8 cellular contexts compared by ENCODE assay signal in the genomic region with DNA sequence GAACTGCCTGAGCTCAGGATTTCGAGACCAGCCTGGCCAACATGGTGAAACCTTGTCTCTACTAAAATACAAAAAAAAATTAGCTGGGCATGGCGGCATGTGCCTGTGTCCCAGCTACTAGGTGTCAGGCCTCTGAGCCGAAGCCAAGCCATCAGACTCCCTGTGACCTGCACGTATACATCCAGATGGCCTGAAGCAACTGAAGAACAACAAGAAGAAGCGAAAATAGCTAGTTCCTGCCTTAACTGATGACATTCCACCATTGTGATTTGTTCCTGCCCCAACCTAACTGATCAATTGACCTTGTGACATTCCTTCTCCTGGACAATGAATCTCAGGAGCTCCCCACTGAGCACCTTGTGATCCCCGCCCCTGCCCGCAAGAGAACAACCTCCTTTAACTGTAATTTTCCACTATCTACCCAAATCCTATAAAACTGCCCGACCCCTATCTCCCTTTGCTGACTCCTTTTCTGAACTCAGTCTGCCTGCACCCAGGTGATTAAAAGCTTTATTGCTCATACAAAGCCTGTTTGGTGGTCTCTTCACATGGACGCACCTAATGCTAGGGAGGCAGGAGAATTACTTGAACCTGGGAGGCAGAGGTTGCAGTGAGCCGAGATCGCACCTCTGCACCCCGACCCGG. TPM values are rescaled to one million over a fixed set of nuclear protein-coding genes. Genes with fewer than 3 reads are reported as not detected.
DNase-seq lines count a peak whose midpoint lies in the region; ATAC-seq, FAIRE-seq and TF ChIP-seq lines count a peak whose summit lies in the region.
"Not testable (repeated sequence)": the region's sequence is repeated elsewhere in the genome, so short reads cannot be mapped to it uniquely, and the experiment has no call there.

No MANE protein-coding gene starts in this region.

- WGBS in H9 (ENCODE audit: extremely low coverage, insufficient read length, low lambda C conversion rate): no CpG with 5 or more reads among the region's 13 CpGs
- WGBS in H1 (ENCODE audit: extremely low coverage in 1 of 2, insufficient coverage in 1 of 2, insufficient read length in 1 of 2, insufficient replicate concordance in 2 of 2, low coverage in 1 of 2, low lambda C conversion rate in 2 of 2, missing lambda C conversion rate in 1 of 2), 2 experiments: 25% methylated on average over 13 of the region's 13 CpGs; no CpG with 5 or more reads in 1 of the 2 experiments

- not testable (repeated sequence) for H3K79me1 ChIP-seq in H9 (ENCODE audit: insufficient read depth, low read depth, low read length, poor library complexity, severe bottlenecking); H1 (ENCODE audit: low read depth, low read length)

- H3K9me2 ChIP-seq in PC-3 (replicated peaks; ENCODE audit: low read length); neural cell (ENCODE audit: insufficient read depth, low read length): not testable (repeated sequence)

- H3K56ac ChIP-seq in H9 (ENCODE audit: insufficient read length, low read depth, low read length); H1 (replicated peaks; ENCODE audit: insufficient read length, low read depth, low read length): not testable (repeated sequence)

- TF ChIP-seq RAD21 in H1 (IDR thresholded peaks at IDR 0.05 in 1 of 2, conservative IDR thresholded peaks at IDR 0.05 in 1 of 2; ENCODE audit: low read depth in 2 of 2, low read length in 2 of 2); neural cell (conservative IDR thresholded peaks at IDR 0.05): not testable (repeated sequence)

- H3F3A ChIP-seq in PC-3 (ENCODE audit: low read length, unreplicated experiment); neural cell (ENCODE audit: insufficient read depth, low read length, poor library complexity, severe bottlenecking): not testable (repeated sequence)

- not testable (repeated sequence) for H3K27ac ChIP-seq in BLaER1; PC-3 (ENCODE audit: low read length); neural cell (ENCODE audit: low read length)
- peak overlapping the region; percentile 64 for H3K27ac ChIP-seq in H9 (ENCODE audit: insufficient read length, low read depth, low read length)
- 0 out of 2 replicates have a peak overlapping the region, but pooled peaks have one; percentile 31 for H3K27ac ChIP-seq in H1 (ENCODE audit: low read depth, low read length)
- H3K27ac ChIP-seq in iPS-20b (ENCODE audit: low read length): peak overlapping the region; percentile 44

- H3K18ac ChIP-seq in H9 (ENCODE audit: insufficient read length, low read depth, low read length) (peak overlapping the region; percentile 18), H1 (ENCODE audit: extremely low read depth, low read length) (peak overlapping the region; percentile 83; the same call in 1 of the 2 replicates)

- TF ChIP-seq CTCF in H9 (conservative IDR thresholded peaks at IDR 0.05); PC-3 (conservative IDR thresholded peaks at IDR 0.05; ENCODE audit: low read depth, low read length); activated CD8-positive, alpha-beta T cell treated with anti-CD3 and anti-CD28 coated beads for 36 hours (IDR thresholded peaks at IDR 0.05); H1 (IDR thresholded peaks at IDR 0.05; ENCODE audit: control extremely low read depth in 1 of 3, insufficient read depth in 1 of 3, low read depth in 1 of 3, low read length in 3 of 3); neural cell (IDR thresholded peaks at IDR 0.05; ENCODE audit: poor library complexity, severe bottlenecking): not testable (repeated sequence)

- H3K4me3 ChIP-seq in BLaER1: peak overlapping the region; percentile 91; the same call in 1 of the 2 replicates
- H3K4me3 ChIP-seq in PC-3 (ENCODE audit: low read length): peak overlapping the region; percentile 88
- H3K4me3 ChIP-seq in H1 (ENCODE audit: extremely low read depth in 1 of 4, insufficient read depth in 2 of 4, low read depth in 3 of 4, low read length in 4 of 4): peak overlapping the region; percentile 48 to 99 (median 86)
- peak overlapping the region; percentile 84 for H3K4me3 ChIP-seq in iPS-20b (ENCODE audit: low read length)
- H3K4me3 ChIP-seq in neural cell (ENCODE audit: low read length): peak overlapping the region; percentile 99

- ATAC-seq in PC-3; activated CD8-positive, alpha-beta T cell treated with anti-CD3 and anti-CD28 coated beads for 36 hours: not testable (repeated sequence)

- H3K4me2 ChIP-seq in BLaER1: peak overlapping the region; percentile 79
- H3K4me2 ChIP-seq in H9 (ENCODE audit: insufficient read depth, insufficient read length, low read length): peak overlapping the region; percentile 74
- not testable (repeated sequence) for H3K4me2 ChIP-seq in PC-3 (ENCODE audit: low read length); neural cell (ENCODE audit: low read length)
- H3K4me2 ChIP-seq in H1 (ENCODE audit: insufficient read depth in 1 of 2, low read depth in 2 of 2, low read length in 2 of 2): peak overlapping the region; percentile 75 to 97

- H3K36me3 Mint-ChIP-seq in H9 (ENCODE audit: insufficient read depth in 1 of 3, low read depth in 3 of 3): peaks cover 41 to 55% (median 50%) of the 10 kb centered on the region in 3 experiments
- H3K36me3 Mint-ChIP-seq in activated CD8-positive, alpha-beta T cell treated with anti-CD3 and anti-CD28 coated beads for 36 hours (ENCODE audit: low read depth): peaks cover 65% of the 10 kb centered on the region
- peaks cover 69% of the 10 kb centered on the region for H3K36me3 Mint-ChIP-seq in activated naive CD8-positive, alpha-beta T cell treated with anti-CD3 and anti-CD28 coated beads for 36 hours

- intact Hi-C loops in PC-3 (cut with micrococcal nuclease): loop anchor here (5.0 kb wide), 2 partner anchors 145 to 750 kb away; partner anchors contain the start of genes MBD3L1, ZNF266 and ZNF558
- intact Hi-C loops in activated CD8-positive, alpha-beta T cell treated with anti-CD3 and anti-CD28 coated beads for 36 hours (cut with micrococcal nuclease): not testable (repeated sequence)

- peaks cover 43 to 51% of the 10 kb centered on the region in 2 experiments for H3K4me1 Mint-ChIP-seq in H9
- peaks cover 44% of the 10 kb centered on the region for H3K4me1 Mint-ChIP-seq in activated CD8-positive, alpha-beta T cell treated with anti-CD3 and anti-CD28 coated beads for 36 hours (ENCODE audit: low read depth)
- peaks cover 35% of the 10 kb centered on the region for H3K4me1 Mint-ChIP-seq in activated naive CD8-positive, alpha-beta T cell treated with anti-CD3 and anti-CD28 coated beads for 36 hours

- peak; percentile 51 to 64 for TF ChIP-seq POLR2A in H1 (IDR thresholded peaks at IDR 0.05; ENCODE audit: control extremely low read depth in 1 of 2, low read depth in 2 of 2, low read length in 2 of 2)

- H4K20me1 ChIP-seq in BLaER1 (peaks cover 53% of the 10 kb centered on the region), H1 (replicated peaks in 1 of 2; ENCODE audit: control insufficient read depth in 1 of 2, insufficient read depth in 2 of 2, low read length in 2 of 2) (peaks cover 18 to 19% of the 10 kb centered on the region in 2 experiments)
- H4K20me1 ChIP-seq in H9 (ENCODE audit: control insufficient read depth, insufficient read depth, insufficient read length); PC-3 (ENCODE audit: low read length); neural cell (ENCODE audit: insufficient read depth): not testable (repeated sequence)

- not testable (repeated sequence) for H2BK20ac ChIP-seq in H9 (ENCODE audit: low read depth, low read length, poor library complexity, severe bottlenecking); H1 (ENCODE audit: low read length)

- DNase-seq in H9: peak; percentile 47
- DNase-seq in PC-3; activated CD8-positive, alpha-beta T cell treated with anti-CD3 and anti-CD28 coated beads for 36 hours; activated naive CD8-positive, alpha-beta T cell treated with anti-CD3 and anti-CD28 coated beads for 36 hours; H1 (ENCODE audit: low read depth in 1 of 2, low spot score in 2 of 2): not testable (repeated sequence)

- not testable (repeated sequence) for FAIRE-seq in H1 (lab: Jason Lieb, UNC)

- H2BK15ac ChIP-seq in H9 (ENCODE audit: low read depth, low read length); H1 (ENCODE audit: low read length): not testable (repeated sequence)

- H3K36me3 ChIP-seq in BLaER1: peaks cover 59% of the 10 kb centered on the region
- peaks cover 61% of the 10 kb centered on the region for H3K36me3 ChIP-seq in PC-3 (ENCODE audit: low read depth, low read length)
- peaks cover 0 to 20% (median 4%) of the 10 kb centered on the region in 4 experiments; a peak in 3 of 8 replicates for H3K36me3 ChIP-seq in H1 (ENCODE audit: control insufficient read depth in 2 of 4, insufficient read depth in 4 of 4, low read length in 3 of 4)
- peaks cover 43% of the 10 kb centered on the region for H3K36me3 ChIP-seq in iPS-20b (ENCODE audit: insufficient read depth, low read depth, low read length)
- H3K36me3 ChIP-seq in neural cell (ENCODE audit: insufficient read depth, low read length): not testable (repeated sequence)

- not testable (repeated sequence) for H3T11ph ChIP-seq in H9 (ENCODE audit: low read length)

- H2BK12ac ChIP-seq in H9 (ENCODE audit: insufficient read length, low read depth, low read length): not testable (repeated sequence)
- 0 out of 2 replicates have a peak overlapping the region, but pooled peaks have one; percentile 35 for H2BK12ac ChIP-seq in H1 (ENCODE audit: low read depth, low read length)

- not testable (repeated sequence) for H4K91ac ChIP-seq in H9 (ENCODE audit: insufficient read length, low read depth, low read length); H1 (replicated peaks; ENCODE audit: insufficient read length, low read length)

- peak overlapping the region; percentile 48 to 95 (median 64) for H3K27ac Mint-ChIP-seq in H9
- H3K27ac Mint-ChIP-seq in activated CD8-positive, alpha-beta T cell treated with anti-CD3 and anti-CD28 coated beads for 36 hours: peak overlapping the region; percentile 89
- H3K27ac Mint-ChIP-seq in activated naive CD8-positive, alpha-beta T cell treated with anti-CD3 and anti-CD28 coated beads for 36 hours: peak overlapping the region; percentile 62

- H3K4me3 Mint-ChIP-seq in H9: peak overlapping the region; percentile 72 to 83
- H3K4me3 Mint-ChIP-seq in activated CD8-positive, alpha-beta T cell treated with anti-CD3 and anti-CD28 coated beads for 36 hours: peak overlapping the region; percentile 75
- peak overlapping the region; percentile 78 for H3K4me3 Mint-ChIP-seq in activated naive CD8-positive, alpha-beta T cell treated with anti-CD3 and anti-CD28 coated beads for 36 hours

- CTCF ChIA-PET in PC-3 (lab: Charles Lee); activated CD8-positive, alpha-beta T cell treated with anti-CD3 and anti-CD28 coated beads for 36 hours (lab: Charles Lee): not testable (repeated sequence)
- CTCF ChIA-PET in H1 (lab: Charles Lee; ENCODE audit: partially characterized antibody): interaction anchor here (1.1 kb wide), 1 partner anchor 18 kb away, joined by 3 read pairs; no protein-coding TSS in a partner anchor

- H3K9ac ChIP-seq in BLaER1; PC-3 (ENCODE audit: low read length); neural cell (ENCODE audit: low read length): not testable (repeated sequence)
- peak overlapping the region; percentile 51 for H3K9ac ChIP-seq in H9 (ENCODE audit: extremely low read depth, insufficient read length, low read length)
- peak overlapping the region in 2 of 4 experiments; percentile 37 to 68; a peak in 3 of 7 replicates for H3K9ac ChIP-seq in H1 (replicated peaks in 1 of 4; ENCODE audit: extremely low read depth in 1 of 4, low read depth in 3 of 4, low read length in 3 of 4)
- peak overlapping the region; percentile 95 for H3K9ac ChIP-seq in iPS-20b (ENCODE audit: low read depth, low read length)

- H2BK120ac ChIP-seq in H9 (ENCODE audit: low read depth, low read length, poor library complexity, severe bottlenecking); H1 (replicated peaks; ENCODE audit: low read depth, low read length): not testable (repeated sequence)

- BruUV-seq in PC-3 (replicated peaks; lab: Mats Ljungman, UMichigan): TSS peak; percentile 3

- H4K5ac ChIP-seq in H9 (ENCODE audit: insufficient read length, low read depth, low read length): not testable (repeated sequence)
- peak overlapping the region; percentile 48 for H4K5ac ChIP-seq in H1 (ENCODE audit: insufficient read length, low read depth, low read length)

- H3K9me3 ChIP-seq in BLaER1 (peaks cover 63% of the 10 kb centered on the region), PC-3 (ENCODE audit: low read length) (peaks cover 37% of the 10 kb centered on the region)
- not testable (repeated sequence) for H3K9me3 ChIP-seq in H9 (ENCODE audit: control insufficient read depth, low read depth, low read length); H1 (ENCODE audit: insufficient read depth in 2 of 2, low read depth in 1 of 2, low read length in 1 of 2); iPS-20b (ENCODE audit: insufficient read depth, low read depth, low read length); neural cell (ENCODE audit: low read length)

- H3K79me2 ChIP-seq in H9 (ENCODE audit: insufficient read depth, low read length) (peaks cover 60% of the 10 kb centered on the region), PC-3 (ENCODE audit: low read length) (peaks cover 75% of the 10 kb centered on the region), H1 (ENCODE audit: control insufficient read depth in 1 of 2, insufficient read depth in 2 of 2, low read length in 2 of 2) (peaks cover 62 to 71% of the 10 kb centered on the region in 2 experiments), neural cell (replicated peaks; ENCODE audit: insufficient read depth, low read length) (peaks cover 67% of the 10 kb centered on the region)

- H3K23ac ChIP-seq in H9 (ENCODE audit: insufficient read length, low read depth, low read length); H1 (ENCODE audit: insufficient read length): not testable (repeated sequence)

- H3K14ac ChIP-seq in H9 (ENCODE audit: insufficient read depth, low read length); H1 (ENCODE audit: insufficient read length): not testable (repeated sequence)

- H3K4ac ChIP-seq in H9 (ENCODE audit: low read depth, low read length); H1 (replicated peaks; ENCODE audit: insufficient read length, low read depth, low read length): not testable (repeated sequence)

- H4K8ac ChIP-seq in H9 (replicated peaks; ENCODE audit: insufficient read length, low read depth, low read length); H1 (ENCODE audit: extremely low read depth, insufficient read depth, low read length): not testable (repeated sequence)

- TF ChIP-seq EP300 in H1 (IDR thresholded peaks at IDR 0.05; ENCODE audit: borderline replicate concordance in 1 of 2, low read depth in 2 of 2, low read length in 2 of 2); neural cell (conservative IDR thresholded peaks at IDR 0.05; ENCODE audit: poor library complexity, severe bottlenecking): not testable (repeated sequence)

- not testable (repeated sequence) for H2AFZ ChIP-seq in H9 (ENCODE audit: low read length); PC-3 (ENCODE audit: low read length); H1 (ENCODE audit: low read length); neural cell (ENCODE audit: low read depth, low read length)

- not testable (repeated sequence) for H2AK5ac ChIP-seq in H9 (ENCODE audit: insufficient read length, low read length); H1 (ENCODE audit: low read depth, low read length)

- not testable (repeated sequence) for H3K23me2 ChIP-seq in H9 (ENCODE audit: insufficient read length, low read depth, low read length, poor library complexity, severe bottlenecking); H1 (ENCODE audit: low read depth, low read length)

- H3K9me3 Mint-ChIP-seq in H9: peaks cover 7 to 50% of the 10 kb centered on the region in 2 experiments; a peak in 4 of 5 replicates
- H3K9me3 Mint-ChIP-seq in activated CD8-positive, alpha-beta T cell treated with anti-CD3 and anti-CD28 coated beads for 36 hours: peaks cover 25% of the 10 kb centered on the region
- H3K9me3 Mint-ChIP-seq in activated naive CD8-positive, alpha-beta T cell treated with anti-CD3 and anti-CD28 coated beads for 36 hours: peaks cover 27% of the 10 kb centered on the region

- H2BK5ac ChIP-seq in H9 (ENCODE audit: insufficient read length, low read length); H1 (ENCODE audit: low read depth, low read length): not testable (repeated sequence)

- H3K4me1 ChIP-seq in BLaER1: peaks cover 18% of the 10 kb centered on the region
- H3K4me1 ChIP-seq in H9 (ENCODE audit: insufficient read depth, low read length); PC-3 (ENCODE audit: insufficient read depth, low read length); H1 (replicated peaks in 1 of 4; ENCODE audit: control insufficient read depth in 3 of 4, insufficient read depth in 4 of 4, low read length in 3 of 4): not testable (repeated sequence)
- peaks cover 19% of the 10 kb centered on the region; the same call in 1 of the 2 replicates for H3K4me1 ChIP-seq in iPS-20b (ENCODE audit: insufficient read depth, low read length)

- H3K27me3 Mint-ChIP-seq in H9 (ENCODE audit: low read depth); activated CD8-positive, alpha-beta T cell treated with anti-CD3 and anti-CD28 coated beads for 36 hours; activated naive CD8-positive, alpha-beta T cell treated with anti-CD3 and anti-CD28 coated beads for 36 hours: not testable (repeated sequence)

- POLR2A ChIA-PET in PC-3 (lab: Charles Lee; ENCODE audit: unreplicated experiment): not testable (repeated sequence)
- POLR2A ChIA-PET in activated CD8-positive, alpha-beta T cell treated with anti-CD3 and anti-CD28 coated beads for 36 hours (lab: Charles Lee): interaction anchor here (0.7 to 2.7 kb wide), 4 partner anchors 9 to 258 kb away, joined by 3 to 11 read pairs (median 6); partner anchors contain the start of gene ZNF559
- POLR2A ChIA-PET in H1 (lab: Charles Lee; ENCODE audit: partially characterized antibody): interaction anchor here (0.6 to 4.4 kb wide), 23 partner anchors 9 to 883 kb away, joined by 3 to 27 read pairs (median 5); partner anchors contain the start of genes FBXL12, ZNF266 and ZNF561

- H3K27me3 ChIP-seq in BLaER1; H9 (ENCODE audit: insufficient read depth, low read length); PC-3 (ENCODE audit: low read length); H1 (replicated peaks in 1 of 4; ENCODE audit: control insufficient read depth in 3 of 4, extremely low read depth in 1 of 4, insufficient read depth in 3 of 4, low read length in 3 of 4); iPS-20b (ENCODE audit: insufficient read depth, low read length); neural cell (ENCODE audit: insufficient read depth, low read depth, low read length): not testable (repeated sequence)

RNA-seq across cellular contexts. Expression of gene ZNF121, which starts 2.1 kb away (rescaled TPM):
- 162 and 171 TPM in 2 replicates for total RNA-seq in H9 (2021)
- 52.6 and 65.6 TPM in 2 replicates for total RNA-seq in PC-3 (2014; rRNA removed)
- total RNA-seq in activated CD8-positive, alpha-beta T cell treated with anti-CD3 and anti-CD28 coated beads for 36 hours: 10 to 100 TPM; 79.9 to 85.5 TPM
- 10 to 100 TPM; 89.3 to 98.9 TPM for total RNA-seq in activated naive CD8-positive, alpha-beta T cell treated with anti-CD3 and anti-CD28 coated beads for 36 hours
- 194 and 220 TPM in 2 replicates for total RNA-seq in H1 (2021; fragmentation: NEBNext Ultra II Directional; extraction: Animal tissue kit (Norgen Biotek cat#: 25700))
- polyA plus RNA-seq in H1 (2011; rRNA removed): 13.6 and 22.2 TPM in 2 replicates
- 23.1 TPM for polyA plus RNA-seq in H1 (2011; cell fraction: cytosol; rRNA removed)
- 16.1 TPM for polyA plus RNA-seq in H1 (2011; cell fraction: nucleus; rRNA removed)
- 43.4 to 75.9 TPM (median 52.0 TPM) in 4 replicates for polyA plus RNA-seq in H1 (2012, experiment 1 of 2)
- 3.5 TPM for polyA plus RNA-seq in H1 (2012, experiment 2 of 2)
- polyA plus RNA-seq in H1 (2013, experiment 1 of 2): 107 TPM
- 103 TPM for polyA plus RNA-seq in H1 (2013, experiment 2 of 2)
- polyA minus RNA-seq in H1 (2011; rRNA and poly(A)+ RNA removed): 119 and 170 TPM in 2 replicates
- 108 TPM for polyA minus RNA-seq in H1 (2011; cell fraction: cytosol; rRNA and poly(A)+ RNA removed)
- polyA minus RNA-seq in H1 (2011; cell fraction: nucleus; rRNA and poly(A)+ RNA removed): 75.8 TPM
- 29.5 and 32.4 TPM in 2 replicates for polyA plus RNA-seq in neural cell
- polyA minus RNA-seq in neural cell: 157 and 165 TPM in 2 replicates

RNA-seq across cellular contexts. Expression of gene ZNF561, which starts 38.8 kb away (rescaled TPM):
- total RNA-seq in H9 (2021) (50.8 and 53.3 TPM in 2 replicates), PC-3 (2014; rRNA removed) (20.1 and 23.3 TPM in 2 replicates)
- 10 to 100 TPM; 23.1 to 24.2 TPM for total RNA-seq in activated CD8-positive, alpha-beta T cell treated with anti-CD3 and anti-CD28 coated beads for 36 hours
- 10 to 100 TPM; 28.3 to 32.7 TPM for total RNA-seq in activated naive CD8-positive, alpha-beta T cell treated with anti-CD3 and anti-CD28 coated beads for 36 hours
- 57.6 and 64.7 TPM in 2 replicates for total RNA-seq in H1 (2021; fragmentation: NEBNext Ultra II Directional; extraction: Animal tissue kit (Norgen Biotek cat#: 25700))
- polyA plus RNA-seq in H1 (2011; rRNA removed) (25.0 and 28.6 TPM in 2 replicates), neural cell (24.6 and 35.5 TPM in 2 replicates)
- polyA plus RNA-seq in H1 (2011; cell fraction: cytosol; rRNA removed): 37.0 TPM
- polyA plus RNA-seq in H1 (2011; cell fraction: nucleus; rRNA removed): 29.6 TPM
- 38.8 to 77.6 TPM (median 54.1 TPM) in 4 replicates for polyA plus RNA-seq in H1 (2012, experiment 1 of 2)
- 20.3 TPM for polyA plus RNA-seq in H1 (2012, experiment 2 of 2)
- polyA plus RNA-seq in H1 (2013, experiment 1 of 2): 34.7 TPM
- 31.5 TPM for polyA plus RNA-seq in H1 (2013, experiment 2 of 2)
- 122 and 128 TPM in 2 replicates for polyA minus RNA-seq in H1 (2011; rRNA and poly(A)+ RNA removed)
- polyA minus RNA-seq in H1 (2011; cell fraction: cytosol; rRNA and poly(A)+ RNA removed): 50.1 TPM
- 118 TPM for polyA minus RNA-seq in H1 (2011; cell fraction: nucleus; rRNA and poly(A)+ RNA removed)
- polyA minus RNA-seq in neural cell: 64.7 and 72.6 TPM in 2 replicates

RNA-seq across cellular contexts. Expression of gene ZNF426, which starts 43.8 kb away (rescaled TPM):
- total RNA-seq in H9 (2021): 27.2 and 29.4 TPM in 2 replicates
- total RNA-seq in PC-3 (2014; rRNA removed): 8.2 and 9.7 TPM in 2 replicates
- 10 to 100 TPM; 13.5 to 13.6 TPM for total RNA-seq in activated CD8-positive, alpha-beta T cell treated with anti-CD3 and anti-CD28 coated beads for 36 hours
- 10 to 100 TPM; 18.6 to 18.8 TPM for total RNA-seq in activated naive CD8-positive, alpha-beta T cell treated with anti-CD3 and anti-CD28 coated beads for 36 hours
- total RNA-seq in H1 (2021; fragmentation: NEBNext Ultra II Directional; extraction: Animal tissue kit (Norgen Biotek cat#: 25700)): 27.9 and 30.9 TPM in 2 replicates
- 2.9 and 3.6 TPM in 2 replicates for polyA plus RNA-seq in H1 (2011; rRNA removed)
- polyA plus RNA-seq in H1 (2011; cell fraction: cytosol; rRNA removed): 4.7 TPM
- polyA plus RNA-seq in H1 (2011; cell fraction: nucleus; rRNA removed): 4.9 TPM
- 6.2 to 11.2 TPM (median 9.6 TPM) in 4 replicates for polyA plus RNA-seq in H1 (2012, experiment 1 of 2)
- polyA plus RNA-seq in H1 (2012, experiment 2 of 2): 1.2 TPM
- 10.1 TPM for polyA plus RNA-seq in H1 (2013, experiment 1 of 2)
- 9.6 TPM for polyA plus RNA-seq in H1 (2013, experiment 2 of 2)
- polyA minus RNA-seq in H1 (2011; rRNA and poly(A)+ RNA removed): 42.7 and 51.1 TPM in 2 replicates
- 12.8 TPM for polyA minus RNA-seq in H1 (2011; cell fraction: cytosol; rRNA and poly(A)+ RNA removed)
- 38.8 TPM for polyA minus RNA-seq in H1 (2011; cell fraction: nucleus; rRNA and poly(A)+ RNA removed)
- polyA plus RNA-seq in neural cell: 12.2 and 14.3 TPM in 2 replicates
- polyA minus RNA-seq in neural cell: 44.6 and 49.4 TPM in 2 replicates
